ENCODE assay signal across 9 cellular contexts in the genomic region with DNA sequence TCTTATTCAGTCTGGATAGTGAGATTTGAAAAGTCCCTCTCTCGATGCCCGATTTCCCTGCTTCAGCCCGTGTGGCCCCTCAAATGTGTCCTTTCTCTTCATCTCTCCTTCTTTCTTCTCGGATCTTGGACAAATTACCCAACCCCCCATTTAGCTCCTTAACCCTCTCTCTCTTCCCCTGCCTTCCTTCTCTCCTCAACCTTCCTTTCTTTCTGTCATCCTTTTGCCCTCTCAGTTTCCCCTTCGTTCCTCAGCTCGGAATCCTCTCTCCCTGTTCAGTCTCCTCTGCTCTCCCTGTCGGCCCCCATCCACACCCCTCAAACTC. TPM values are rescaled to one million over a fixed set of nuclear protein-coding genes. Genes with fewer than 3 reads are reported as not detected.
DNase-seq lines count a peak whose midpoint lies in the region; ATAC-seq and TF ChIP-seq lines count a peak whose summit lies in the region.
"Had no signal": no experiment of that assay in that cellular context is flagged by ENCODE, and none has a peak within 500 bp of the region (broad histone marks: within the 10 kb centered on the region; RNA-seq: fewer than 3 reads in every experiment).

No MANE protein-coding gene starts in this region.

- DNase-seq in AG10803 (ENCODE audit: low read depth) = no peak
- no peak for DNase-seq in Karpas-422
- no peak for DNase-seq in epithelial cell of esophagus (ENCODE audit: low read depth)
- DNase-seq in neural progenitor cell (ENCODE audit: low spot score) = peak; percentile 32
- DNase-seq in KG1 (lab: John Stamatoyannopoulos, UW) = no peak
- DNase-seq in HuH-7.5 (ENCODE audit: low spot score) = no peak
- DNase-seq in activated T-cell treated with anti-CD3 and anti-CD28 coated beads, Interleukin-2, amount 50 U/mL, for 4 hours = no peak

- H3K4me3 ChIP-seq in AG10803 (ENCODE audit: low read length) (peak overlapping the region; percentile 69), Karpas-422 (ENCODE audit: low read length) (peak overlapping the region; percentile 85), epithelial cell of esophagus (ENCODE audit: low read length) (peak overlapping the region; percentile 75), neural progenitor cell (peak overlapping the region; percentile 53)

- H3K27ac Mint-ChIP-seq in neural progenitor cell = no peak overlapping the region
- H3K27ac Mint-ChIP-seq: nephron had no signal

- no peaks in the 10 kb centered on the region for H3K36me3 ChIP-seq in Karpas-422 (ENCODE audit: insufficient read depth, low read length)
- no peaks in the 10 kb centered on the region for H3K36me3 ChIP-seq in neural progenitor cell

- H3K79me2 ChIP-seq in Karpas-422 (ENCODE audit: low read length) (no peaks in the 10 kb centered on the region), neural progenitor cell (ENCODE audit: low read depth) (peaks cover 35% of the 10 kb centered on the region)

- H3K9me2 ChIP-seq in Karpas-422 (replicated peaks; ENCODE audit: insufficient read depth, low read length) = no peaks in the 10 kb centered on the region

- H4K20me1 ChIP-seq in Karpas-422 (ENCODE audit: insufficient read depth, low read depth, low read length) = no peaks in the 10 kb centered on the region
- H4K20me1 ChIP-seq in neural progenitor cell (ENCODE audit: low read depth) = no peaks in the 10 kb centered on the region

- H3K9ac ChIP-seq in Karpas-422 (ENCODE audit: low read length) (peak overlapping the region; percentile 87), neural progenitor cell (peak overlapping the region; percentile 63)

- H3K4me1 Mint-ChIP-seq in neural progenitor cell = peaks cover 18% of the 10 kb centered on the region
- H3K4me1 Mint-ChIP-seq in activated T-cell treated with anti-CD3 and anti-CD28 coated beads, Interleukin-2, amount 50 U/mL, for 4 hours (ENCODE audit: low read depth) = peaks cover 10% of the 10 kb centered on the region

- ATAC-seq in HG03571 (IDR thresholded peaks at IDR 0.05; ENCODE audit: unreplicated experiment) = no peak
- ATAC-seq in activated T-cell treated with anti-CD3 and anti-CD28 coated beads, Interleukin-2, amount 50 U/mL, for 4 hours = no peak

- H3K9me3 Mint-ChIP-seq in neural progenitor cell = no peaks in the 10 kb centered on the region
- H3K9me3 Mint-ChIP-seq in activated T-cell treated with anti-CD3 and anti-CD28 coated beads, Interleukin-2, amount 50 U/mL, for 4 hours = no peaks in the 10 kb centered on the region
- H3K9me3 Mint-ChIP-seq: nephron had no signal

- peak overlapping the region; percentile 87 for H2AFZ ChIP-seq in Karpas-422 (ENCODE audit: low read length)
- H2AFZ ChIP-seq in neural progenitor cell (replicated peaks) = no peak overlapping the region

- no peak overlapping the region for H3K4me3 Mint-ChIP-seq in neural progenitor cell
- H3K4me3 Mint-ChIP-seq in activated T-cell treated with anti-CD3 and anti-CD28 coated beads, Interleukin-2, amount 50 U/mL, for 4 hours = no peak overlapping the region
- H3K4me3 Mint-ChIP-seq: nephron had no signal

- H3K27me3 ChIP-seq in Karpas-422 (ENCODE audit: low read length) (no peaks in the 10 kb centered on the region), neural progenitor cell (no peaks in the 10 kb centered on the region)

- peaks cover 57% of the 10 kb centered on the region for H3F3A ChIP-seq in neural progenitor cell (ENCODE audit: low read depth)

- peaks cover 4% of the 10 kb centered on the region for H3K27me3 Mint-ChIP-seq in neural progenitor cell (ENCODE audit: insufficient read depth, low read depth)
- H3K27me3 Mint-ChIP-seq in activated T-cell treated with anti-CD3 and anti-CD28 coated beads, Interleukin-2, amount 50 U/mL, for 4 hours (ENCODE audit: low read depth) = no peaks in the 10 kb centered on the region

- peak overlapping the region; percentile 99 for H3K4me2 ChIP-seq in Karpas-422 (ENCODE audit: low read depth, low read length, poor library complexity, severe bottlenecking)
- H3K4me2 ChIP-seq in neural progenitor cell = peak overlapping the region; percentile 90

- no peaks in the 10 kb centered on the region for H3K36me3 Mint-ChIP-seq in neural progenitor cell
- no peaks in the 10 kb centered on the region for H3K36me3 Mint-ChIP-seq in activated T-cell treated with anti-CD3 and anti-CD28 coated beads, Interleukin-2, amount 50 U/mL, for 4 hours (ENCODE audit: insufficient read depth)

- no peak for TF ChIP-seq CTCF in AG10803 (conservative IDR thresholded peaks at IDR 0.05; ENCODE audit: low read length)
- no peak for TF ChIP-seq CTCF in epithelial cell of esophagus (IDR thresholded peaks at IDR 0.05; ENCODE audit: insufficient read depth, low read depth, low read length, missing control alignments)
- no peak for TF ChIP-seq CTCF in neural progenitor cell (IDR thresholded peaks at IDR 0.05)

- H3K9me3 ChIP-seq in Karpas-422 (ENCODE audit: low read length) (no peaks in the 10 kb centered on the region), neural progenitor cell (ENCODE audit: low read depth) (no peaks in the 10 kb centered on the region)

- H3K4me1 ChIP-seq in Karpas-422 (ENCODE audit: low read length) (peaks cover 39% of the 10 kb centered on the region), neural progenitor cell (peaks cover 72% of the 10 kb centered on the region)

- H3K27ac ChIP-seq in Karpas-422 (ENCODE audit: low read length) = peak overlapping the region; percentile 72
- H3K27ac ChIP-seq in neural progenitor cell = peak overlapping the region; percentile 99

RNA-seq across cellular contexts. Expression of a gene that starts 5.7 kb away (rescaled TPM):
- 0.29 TPM in 1 of 2 replicates, not detected in the other for total RNA-seq in Karpas-422 (2014; rRNA removed; shearing (Covaris generic); ENCODE audit: low replicate concordance)
- not detected in 2 replicates for total RNA-seq in neural progenitor cell (ENCODE audit: low replicate concordance)
- under 1 TPM in 2 of 3 donors, not detected in 1; 0.13 to 0.49 TPM for total RNA-seq in activated T-cell treated with anti-CD3 and anti-CD28 coated beads, Interleukin-2, amount 50 U/mL, for 4 hours

RNA-seq across cellular contexts. Expression of a gene that starts 26.0 kb away (rescaled TPM):
- 4.1 and 12.2 TPM in 2 replicates for total RNA-seq in Karpas-422 (2014; rRNA removed; shearing (Covaris generic); ENCODE audit: low replicate concordance)
- total RNA-seq in neural progenitor cell (ENCODE audit: low replicate concordance) = 6.2 and 7.2 TPM in 2 replicates
- 1 to 10 TPM in 1 of 3 donors, under 1 TPM in 2; 0.48 to 1.1 (median 0.55) TPM for total RNA-seq in activated T-cell treated with anti-CD3 and anti-CD28 coated beads, Interleukin-2, amount 50 U/mL, for 4 hours

RNA-seq across cellular contexts. Expression of a gene that starts 33.7 kb away (rescaled TPM):
- total RNA-seq in Karpas-422 (2014; rRNA removed; shearing (Covaris generic); ENCODE audit: low replicate concordance) = 103 and 164 TPM in 2 replicates
- total RNA-seq in neural progenitor cell (ENCODE audit: low replicate concordance) = 197 and 219 TPM in 2 replicates
- 100 to 1,000 TPM in 2 of 3 donors, 10 to 100 TPM in 1; 97.5 to 113 (median 109) TPM for total RNA-seq in activated T-cell treated with anti-CD3 and anti-CD28 coated beads, Interleukin-2, amount 50 U/mL, for 4 hours

RNA-seq across cellular contexts. Expression of a gene that starts 57.8 kb away (rescaled TPM):
- not detected in 2 replicates for total RNA-seq in Karpas-422 (2014; rRNA removed; shearing (Covaris generic); ENCODE audit: low replicate concordance)
- total RNA-seq in neural progenitor cell (ENCODE audit: low replicate concordance) = 2.8 and 4.3 TPM in 2 replicates
- under 1 TPM; 0.26 to 0.40 (median 0.27) TPM for total RNA-seq in activated T-cell treated with anti-CD3 and anti-CD28 coated beads, Interleukin-2, amount 50 U/mL, for 4 hours
